In the genomic region with DNA sequence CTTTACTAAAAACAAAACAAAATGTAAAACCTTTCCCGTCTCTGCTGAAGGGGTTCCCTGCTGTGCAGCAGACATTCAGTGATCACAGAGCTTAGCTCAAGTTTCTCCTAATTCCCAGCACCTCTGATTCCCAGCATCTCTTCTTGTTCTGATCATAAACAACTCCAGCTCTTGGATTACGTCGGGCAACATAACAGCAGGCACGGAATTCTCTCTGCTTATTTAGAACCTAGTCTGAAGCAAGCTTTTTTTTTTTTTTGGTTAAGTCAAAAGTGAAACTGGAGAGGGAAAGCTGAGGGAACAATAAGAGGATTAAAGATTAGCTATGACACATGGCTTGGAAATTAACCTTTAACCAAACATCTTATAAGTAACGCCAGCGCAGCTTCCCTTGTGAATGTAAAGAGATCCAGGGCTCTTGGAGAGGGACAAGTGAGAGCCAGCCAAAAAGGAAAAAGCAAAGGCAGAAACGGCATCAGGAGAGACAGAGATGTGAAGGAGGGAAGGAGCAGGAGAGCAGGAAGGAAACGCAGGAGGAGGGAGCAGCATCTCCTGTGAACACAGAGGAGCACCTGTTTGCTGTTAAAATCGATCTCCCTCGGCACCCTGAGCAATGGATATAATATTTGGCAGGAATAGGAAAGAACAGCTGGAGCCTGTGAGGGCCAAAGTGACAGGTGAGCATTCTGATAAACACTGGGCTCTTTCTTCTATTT, we compare ENCODE assay signal across 9 cellular contexts. TPM values are rescaled to one million over a fixed set of nuclear protein-coding genes. Genes with fewer than 3 reads are reported as not detected.
DNase-seq lines count a peak whose midpoint lies in the region; ATAC-seq and TF ChIP-seq lines count a peak whose summit lies in the region.
"Had no signal": no experiment of that assay in that cellular context is flagged by ENCODE, and none has a peak within 500 bp of the region (broad histone marks: within the 10 kb centered on the region; RNA-seq: fewer than 3 reads in every experiment).

A gene with protein sequence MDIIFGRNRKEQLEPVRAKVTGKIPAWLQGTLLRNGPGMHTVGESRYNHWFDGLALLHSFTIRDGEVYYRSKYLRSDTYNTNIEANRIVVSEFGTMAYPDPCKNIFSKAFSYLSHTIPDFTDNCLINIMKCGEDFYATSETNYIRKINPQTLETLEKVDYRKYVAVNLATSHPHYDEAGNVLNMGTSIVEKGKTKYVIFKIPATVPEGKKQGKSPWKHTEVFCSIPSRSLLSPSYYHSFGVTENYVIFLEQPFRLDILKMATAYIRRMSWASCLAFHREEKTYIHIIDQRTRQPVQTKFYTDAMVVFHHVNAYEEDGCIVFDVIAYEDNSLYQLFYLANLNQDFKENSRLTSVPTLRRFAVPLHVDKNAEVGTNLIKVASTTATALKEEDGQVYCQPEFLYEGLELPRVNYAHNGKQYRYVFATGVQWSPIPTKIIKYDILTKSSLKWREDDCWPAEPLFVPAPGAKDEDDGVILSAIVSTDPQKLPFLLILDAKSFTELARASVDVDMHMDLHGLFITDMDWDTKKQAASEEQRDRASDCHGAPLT (plus strand): TSS at position 394 of the 716 bp plus-strand sequence. CDS start 220 bp downstream, at position 614.

- intact Hi-C loops in Caco-2 (cut with micrococcal nuclease; ENCODE audit: unreplicated experiment), result loop anchor here (2.0 kb wide), 1 partner anchor 76 kb away; the partner anchor contains the start of gene GAN

- 48% methylated on average over 10 of the region's 10 CpGs for WGBS in smooth muscle cell (ENCODE audit: low lambda C conversion rate)

- H3K27me3 Mint-ChIP-seq in Caco-2 (ENCODE audit: insufficient read depth, unreplicated experiment), result no peaks in the 10 kb centered on the region

- POLR2A ChIA-PET in Caco-2 (lab: Charles Lee), result interaction anchor here (0.6 to 2.0 kb wide), 5 partner anchors 18 to 162 kb away, joined by 3 to 8 read pairs (median 5); partner anchors contain the start of genes C16orf46 and GAN

- no peak within 1 kb of the TSS for H3K9ac ChIP-seq in smooth muscle cell (ENCODE audit: low read depth)

- H3K9me3 Mint-ChIP-seq in Caco-2 (ENCODE audit: unreplicated experiment), result no peaks in the 10 kb centered on the region
- H3K9me3 Mint-ChIP-seq: neural crest cell had no signal

- H3K27ac ChIP-seq in WERI-Rb-1, result no peak within 1 kb of the TSS
- H3K27ac ChIP-seq in smooth muscle cell (ENCODE audit: low read depth), result no peak within 1 kb of the TSS

- no peaks in the 10 kb centered on the region for H3F3A ChIP-seq in smooth muscle cell (ENCODE audit: low read depth)

- H3K4me3 ChIP-seq in Caco-2 (ENCODE audit: low read depth, low read length), result peak within 1 kb of the TSS; percentile 13
- H3K4me3 ChIP-seq in WERI-Rb-1 (ENCODE audit: low read depth, low read length), result no peak within 1 kb of the TSS
- peak within 1 kb of the TSS; percentile 43 for H3K4me3 ChIP-seq in smooth muscle cell

- peak within 1 kb of the TSS; percentile 81 for H2AFZ ChIP-seq in smooth muscle cell (ENCODE audit: low read depth)

- H3K36me3 ChIP-seq in Caco-2 (ENCODE audit: control insufficient read depth, insufficient read depth, low read length) (no peaks in the 10 kb centered on the region), WERI-Rb-1 (no peaks in the 10 kb centered on the region), smooth muscle cell (ENCODE audit: low read depth) (no peaks in the 10 kb centered on the region)

- H3K9me3 ChIP-seq in Caco-2 (no peaks in the 10 kb centered on the region), WERI-Rb-1 (ENCODE audit: severe bottlenecking) (no peaks in the 10 kb centered on the region), smooth muscle cell (replicated peaks; ENCODE audit: low read depth) (no peaks in the 10 kb centered on the region)

- no peaks in the 10 kb centered on the region for H3K79me2 ChIP-seq in smooth muscle cell (ENCODE audit: low read depth)

- peaks cover 17% of the 10 kb centered on the region for H3K4me1 Mint-ChIP-seq in Caco-2 (ENCODE audit: low read depth, unreplicated experiment)

- ATAC-seq in HG03354 (IDR thresholded peaks at IDR 0.05; ENCODE audit: poor library complexity, severe bottlenecking, unreplicated experiment) (peak; percentile 76), HG03135 (IDR thresholded peaks at IDR 0.05; ENCODE audit: unreplicated experiment) (no peak)

- TF ChIP-seq CTCF in Caco-2 (IDR thresholded peaks at IDR 0.05; ENCODE audit: insufficient read depth in 1 of 2, low read depth in 1 of 2, low read length in 1 of 2, severe bottlenecking in 1 of 2, unreplicated experiment in 1 of 2) (no peak), WERI-Rb-1 (IDR thresholded peaks at IDR 0.05; ENCODE audit: low read depth, low read length) (no peak), smooth muscle cell (IDR thresholded peaks at IDR 0.05; ENCODE audit: borderline replicate concordance, insufficient read depth, poor library complexity, severe bottlenecking) (no peak)

- H3K36me3 Mint-ChIP-seq in Caco-2 (ENCODE audit: insufficient read depth, unreplicated experiment), result no peaks in the 10 kb centered on the region

- CTCF ChIA-PET in Caco-2 (lab: Charles Lee), result interaction anchor here (0.6 to 0.7 kb wide), 7 partner anchors 12 to 676 kb away, joined by 3 to 9 read pairs (median 4); no protein-coding TSS in a partner anchor

- peak within 1 kb of the TSS; percentile 77 for H3K4me2 ChIP-seq in smooth muscle cell

- no peaks in the 10 kb centered on the region for H4K20me1 ChIP-seq in smooth muscle cell (ENCODE audit: low read depth)

- H3K27me3 ChIP-seq in Caco-2 (replicated peaks; ENCODE audit: control insufficient read depth, insufficient read depth, low read length), result no peaks in the 10 kb centered on the region
- peaks cover 12% of the 10 kb centered on the region for H3K27me3 ChIP-seq in WERI-Rb-1 (ENCODE audit: insufficient read depth, low read depth, severe bottlenecking)
- H3K27me3 ChIP-seq in smooth muscle cell (ENCODE audit: low read depth), result no peaks in the 10 kb centered on the region

- H3K4me1 ChIP-seq in Caco-2, result peaks cover 9% of the 10 kb centered on the region
- H3K4me1 ChIP-seq in smooth muscle cell (ENCODE audit: low read depth), result peaks cover 23% of the 10 kb centered on the region

- H3K27ac Mint-ChIP-seq in Caco-2 (ENCODE audit: unreplicated experiment), result peak within 1 kb of the TSS; percentile 77

- BruUV-seq in Caco-2 (replicated peaks; lab: Mats Ljungman, UMichigan), result no TSS peak

- DNase-seq in Caco-2 (peak in 1 of 2 experiments; percentile 40), WERI-Rb-1 (peak; percentile 12), hepatic stellate cell (ENCODE audit: low spot score) (peak; percentile 22), smooth muscle cell (lab: John Stamatoyannopoulos, UW; ENCODE audit: unreplicated experiment) (no peak), hippocampal formation (lab: John Stamatoyannopoulos, UW) (no peak), SKM-1 treated with dmso at 0.1 percent for 144 hours (lab: John Stamatoyannopoulos, UW; ENCODE audit: unreplicated experiment) (no peak)

- peak within 1 kb of the TSS; percentile 75 for H3K4me3 Mint-ChIP-seq in Caco-2 (ENCODE audit: unreplicated experiment)
- H3K4me3 Mint-ChIP-seq: neural crest cell had no signal

RNA-seq across cellular contexts. Expression of the gene that starts here (rescaled TPM):
- total RNA-seq in Caco-2 (2022) (0.91 and 1.0 TPM in 2 replicates), smooth muscle cell (not detected in 2 replicates)
- not detected in 2 replicates for polyA plus RNA-seq in smooth muscle cell
- total RNA-seq: neural crest cell had no signal

Comparison
In these comparisons a context has a peak if more than half of its experiments do, and no peak if none do; other contexts are left out.
1. DNase-seq: peak in WERI-Rb-1 (single experiment) and hepatic stellate cell (single experiment); none in smooth muscle cell (single experiment), hippocampal formation (0 of 2) and SKM-1 treated with dmso at 0.1 percent for 144 hours (single experiment).